ENCODE assay signal across 1 cellular context in genomic region chrX:129230850-129231512, GRCh38.
TF ChIP-seq lines count a peak whose summit lies in the region.

No MANE protein-coding gene starts in this region.

TF ChIP-seq in HepG2, 621 proteins besides CTCF, POLR2A, EP300 and RAD21 (continued from another document and continues in another):
- peak; percentile 61 for TF ChIP-seq ARID5B (CRISPR knock-in tag; IDR thresholded peaks at IDR 0.05)
- TF ChIP-seq TFDP2 (CRISPR knock-in tag; IDR thresholded peaks at IDR 0.05), result no peak
- peak; percentile 69 for TF ChIP-seq SAP130 (CRISPR knock-in tag; IDR thresholded peaks at IDR 0.05; ENCODE audit: low read depth)
- 0 out of 2 replicates have a peak, but pooled peaks have one; percentile 19 for TF ChIP-seq PATZ1 (CRISPR knock-in tag; IDR thresholded peaks at IDR 0.05)
- 0 out of 2 replicates have a peak, but pooled peaks have one; percentile 44 for TF ChIP-seq TFE3 (CRISPR knock-in tag; IDR thresholded peaks at IDR 0.05)
- TF ChIP-seq KMT2B (CRISPR knock-in tag; IDR thresholded peaks at IDR 0.05), result no peak
- peak; percentile 73 for TF ChIP-seq HDAC1 (CRISPR knock-in tag; IDR thresholded peaks at IDR 0.05)
- no peak for TF ChIP-seq NFYB (CRISPR knock-in tag; IDR thresholded peaks at IDR 0.05)
- TF ChIP-seq SP1 (IDR thresholded peaks at IDR 0.05), result no peak
- no peak for TF ChIP-seq SP1 (CRISPR knock-in tag; IDR thresholded peaks at IDR 0.05)
- TF ChIP-seq MAX (IDR thresholded peaks at IDR 0.05), result peak; percentile 67
- TF ChIP-seq ZNF607 (CRISPR knock-in tag; IDR thresholded peaks at IDR 0.05; ENCODE audit: borderline replicate concordance), result peak; percentile 41; the same call in 1 of the 2 replicates
- TF ChIP-seq SALL1 (CRISPR knock-in tag; IDR thresholded peaks at IDR 0.05), result peak; percentile 90
- TF ChIP-seq ZNF124 (CRISPR knock-in tag; IDR thresholded peaks at IDR 0.05), result no peak
- TF ChIP-seq ZNF138 (CRISPR knock-in tag; IDR thresholded peaks at IDR 0.05; ENCODE audit: low read depth), result no peak
- peak; percentile 72 for TF ChIP-seq ARNTL (CRISPR knock-in tag; IDR thresholded peaks at IDR 0.05)
- TF ChIP-seq HOXA3 (CRISPR knock-in tag; IDR thresholded peaks at IDR 0.05), result no peak
- TF ChIP-seq HNF1A (IDR thresholded peaks at IDR 0.05; ENCODE audit: low read depth), result no peak
- TF ChIP-seq HNF1A (CRISPR knock-in tag; IDR thresholded peaks at IDR 0.05; ENCODE audit: borderline replicate concordance), result peak; percentile 23; the same call in 1 of the 2 replicates
- peak; percentile 85 for TF ChIP-seq ZMYM4 (CRISPR knock-in tag; IDR thresholded peaks at IDR 0.05)
- peak; percentile 52; the same call in 1 of the 2 replicates for TF ChIP-seq ZNF609 (CRISPR knock-in tag; IDR thresholded peaks at IDR 0.05; ENCODE audit: borderline replicate concordance)
- peak; percentile 38; the same call in 1 of the 2 replicates for TF ChIP-seq RARA (CRISPR knock-in tag; IDR thresholded peaks at IDR 0.05)
- TF ChIP-seq MYPOP (CRISPR knock-in tag; IDR thresholded peaks at IDR 0.05), result 0 out of 2 replicates have a peak, but pooled peaks have one; percentile 23
